In the genomic region with DNA sequence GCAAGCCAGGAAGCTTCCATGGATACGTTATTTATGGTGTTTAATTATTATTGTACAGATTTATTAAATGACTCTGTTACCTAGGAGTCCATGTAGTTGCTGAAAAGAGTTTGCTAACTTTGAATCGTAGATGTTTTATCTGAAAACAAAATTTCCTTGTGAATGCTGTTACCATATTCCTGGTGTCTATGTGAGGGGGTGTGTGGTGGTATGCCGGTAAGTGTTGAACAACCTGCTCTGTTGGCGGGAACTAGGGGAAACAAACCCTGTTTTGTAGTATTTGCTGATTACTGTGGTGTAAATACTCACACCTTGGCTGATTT, we compare ENCODE assay signal across 37 cellular contexts.
"Had no signal": no experiment of that assay in that cellular context is flagged by ENCODE, and none has a peak within 500 bp of the region (broad histone marks: within the 10 kb centered on the region; RNA-seq: fewer than 3 reads in every experiment).

No MANE protein-coding gene starts in this region.

- H3K36me3 ChIP-seq: adrenal gland, brain microvascular endothelial cell, breast epithelium had no signal

- H3K9me3 Mint-ChIP-seq: activated B cell treated with CpG ODN at 0.5 μM for 24 hours; activated CD4-positive, alpha-beta memory T cell treated with anti-CD3 and anti-CD28 coated beads for 36 hours; activated CD4-positive, alpha-beta T cell treated with anti-CD3 and anti-CD28 coated beads, Interleukin-2, amount 10 ng/mL, durations not matched to agents 24 days and 14 days; activated CD8-positive, alpha-beta T cell treated with anti-CD3 and anti-CD28 coated beads for 36 hours; activated naive CD4-positive, alpha-beta T cell treated with anti-CD3 and anti-CD28 coated beads for 36 hours; activated naive CD4-positive, alpha-beta T cell treated with anti-CD3 and anti-CD28 coated beads, Interleukin-2, amount 50 U/mL, for 72 hours; activated naive CD8-positive, alpha-beta T cell treated with anti-CD3 and anti-CD28 coated beads for 36 hours; activated T-cell treated with anti-CD3 and anti-CD28 coated beads, Interleukin-2, amount 50 U/mL, for 4 hours; activated T-cell treated with anti-CD3 and anti-CD28 coated beads, Interleukin-2, amount 50 U/mL, for 72 hours; activated T-helper 1 cell treated with anti-CD3 and anti-CD28 coated beads, Interleukin-12 subunit alpha, Interleukin-12 subunit beta, Interleukin-2, Interleukin-4 antibody, amounts not matched to agents 30 ng/mL and 10 ng/mL and 1 ng/mL, durations not matched to agents 14 hours and 24 hours and 36 hours; activated T-helper 17 cell treated with anti-CD3 and anti-CD28 coated beads, Interleukin-2, amount 50 U/mL, for 72 hours; T-helper 1 cell treated with Interleukin-12 subunit alpha and Interleukin-12 subunit beta and Interleukin-4 antibody, amounts not matched to agents 30 μg/mL and 1 μg/mL, for 36 hours; T-helper 2 cell treated with Interferon-gamma antibody and Interleukin-4, amounts not matched to agents 5 μg/mL and 100 μg/mL, for 36 hours had no signal

- H3K9me3 ChIP-seq: adrenal gland, body of pancreas, breast epithelium had no signal

- H3K27me3 Mint-ChIP-seq: activated B cell treated with CpG ODN at 0.5 μM for 24 hours; activated CD4-positive, alpha-beta memory T cell treated with anti-CD3 and anti-CD28 coated beads for 36 hours; activated CD4-positive, alpha-beta T cell treated with anti-CD3 and anti-CD28 coated beads, Interleukin-2, amount 10 ng/mL, durations not matched to agents 24 days and 14 days; activated CD8-positive, alpha-beta T cell treated with anti-CD3 and anti-CD28 coated beads for 36 hours; activated naive CD8-positive, alpha-beta T cell treated with anti-CD3 and anti-CD28 coated beads for 36 hours; activated T-helper 17 cell treated with anti-CD3 and anti-CD28 coated beads, Interleukin-2, amount 50 U/mL, for 72 hours had no signal

- H3K27me3 ChIP-seq: adrenal gland, body of pancreas, brain microvascular endothelial cell, breast epithelium had no signal

- H3K4me1 ChIP-seq: adrenal gland, body of pancreas, breast epithelium had no signal

- FAIRE-seq: astrocyte, TTC549 had no signal

- H3K4me3 Mint-ChIP-seq: activated B cell treated with CpG ODN at 0.5 μM for 24 hours; activated CD4-positive, alpha-beta memory T cell treated with anti-CD3 and anti-CD28 coated beads for 36 hours; activated CD4-positive, alpha-beta T cell treated with anti-CD3 and anti-CD28 coated beads, Interleukin-2, amount 10 ng/mL, durations not matched to agents 24 days and 14 days; activated CD8-positive, alpha-beta T cell treated with anti-CD3 and anti-CD28 coated beads for 36 hours; activated naive CD4-positive, alpha-beta T cell treated with anti-CD3 and anti-CD28 coated beads for 36 hours; activated naive CD8-positive, alpha-beta T cell treated with anti-CD3 and anti-CD28 coated beads for 36 hours; activated T-cell treated with anti-CD3 and anti-CD28 coated beads, Interleukin-2, amount 50 U/mL, for 4 hours; activated T-cell treated with anti-CD3 and anti-CD28 coated beads, Interleukin-2, amount 50 U/mL, for 72 hours; activated T-helper 1 cell treated with anti-CD3 and anti-CD28 coated beads, Interleukin-12 subunit alpha, Interleukin-12 subunit beta, Interleukin-2, Interleukin-4 antibody, amounts not matched to agents 30 ng/mL and 10 ng/mL and 1 ng/mL, durations not matched to agents 14 hours and 24 hours and 36 hours; activated T-helper 17 cell treated with anti-CD3 and anti-CD28 coated beads, Interleukin-2, amount 50 U/mL, for 72 hours; T-helper 1 cell treated with Interleukin-12 subunit alpha and Interleukin-12 subunit beta and Interleukin-4 antibody, amounts not matched to agents 30 μg/mL and 1 μg/mL, for 36 hours; T-helper 2 cell treated with Interferon-gamma antibody and Interleukin-4, amounts not matched to agents 5 μg/mL and 100 μg/mL, for 36 hours had no signal

- H3K4me3 ChIP-seq: adrenal gland, body of pancreas, breast epithelium had no signal

- H3K27ac Mint-ChIP-seq: activated B cell treated with CpG ODN at 0.5 μM for 24 hours; activated CD4-positive, alpha-beta memory T cell treated with anti-CD3 and anti-CD28 coated beads for 36 hours; activated CD4-positive, alpha-beta T cell treated with anti-CD3 and anti-CD28 coated beads, Interleukin-2, amount 10 ng/mL, durations not matched to agents 24 days and 14 days; activated CD8-positive, alpha-beta T cell treated with anti-CD3 and anti-CD28 coated beads for 36 hours; activated naive CD4-positive, alpha-beta T cell treated with anti-CD3 and anti-CD28 coated beads for 36 hours; activated naive CD4-positive, alpha-beta T cell treated with anti-CD3 and anti-CD28 coated beads, Interleukin-2, amount 50 U/mL, for 72 hours; activated naive CD8-positive, alpha-beta T cell treated with anti-CD3 and anti-CD28 coated beads for 36 hours; activated T-cell treated with anti-CD3 and anti-CD28 coated beads, Interleukin-2, amount 50 U/mL, for 72 hours; activated T-helper 1 cell treated with anti-CD3 and anti-CD28 coated beads, Interleukin-12 subunit alpha, Interleukin-12 subunit beta, Interleukin-2, Interleukin-4 antibody, amounts not matched to agents 30 ng/mL and 10 ng/mL and 1 ng/mL, durations not matched to agents 14 hours and 24 hours and 36 hours; activated T-helper 17 cell treated with anti-CD3 and anti-CD28 coated beads, Interleukin-2, amount 50 U/mL, for 72 hours; T-helper 1 cell treated with Interleukin-12 subunit alpha and Interleukin-12 subunit beta and Interleukin-4 antibody, amounts not matched to agents 30 μg/mL and 1 μg/mL, for 36 hours; T-helper 2 cell treated with Interferon-gamma antibody and Interleukin-4, amounts not matched to agents 5 μg/mL and 100 μg/mL, for 36 hours had no signal

- DNase-seq: activated B cell treated with CpG ODN at 0.5 μM for 24 hours; activated CD4-positive, alpha-beta memory T cell treated with anti-CD3 and anti-CD28 coated beads for 36 hours; activated CD4-positive, alpha-beta T cell treated with anti-CD3 and anti-CD28 coated beads for 4 hours; activated CD4-positive, alpha-beta T cell treated with anti-CD3 and anti-CD28 coated beads, Interleukin-2, amount 10 ng/mL, durations not matched to agents 24 days and 14 days; activated CD4-positive, alpha-beta T cell treated with anti-CD3 and anti-CD28 coated beads, Interleukin-2, amount 50 U/mL, for 1 hour; activated CD4-positive, alpha-beta T cell treated with anti-CD3 and anti-CD28 coated beads, Interleukin-2, amount 50 U/mL, for 4 hours; activated CD4-positive, CD25-positive, alpha-beta regulatory T cell treated with anti-CD3 and anti-CD28 coated beads, Interleukin-2, amount 50 U/mL, for 72 hours; activated CD8-positive, alpha-beta memory T cell treated with anti-CD3 and anti-CD28 coated beads, Interleukin-2, amount 50 U/mL, for 4 hours; activated CD8-positive, alpha-beta T cell treated with anti-CD3 and anti-CD28 coated beads for 36 hours; activated effector memory CD4-positive, alpha-beta T cell treated with anti-CD3 and anti-CD28 coated beads, Interleukin-2, amount 50 U/mL, for 16 hours; activated gamma-delta T cell treated with Interleukin-2 at 50 U/mL for 16 hours; activated naive CD4-positive, alpha-beta T cell; activated naive CD4-positive, alpha-beta T cell treated with anti-CD3 and anti-CD28 coated beads for 36 hours; activated naive CD4-positive, alpha-beta T cell treated with anti-CD3 and anti-CD28 coated beads, Interleukin-2, amount 50 U/mL, for 16 hours; activated naive CD8-positive, alpha-beta T cell treated with anti-CD3 and anti-CD28 coated beads for 36 hours; activated T-cell treated with anti-CD3 and anti-CD28 coated beads for 4 hours; activated T-cell treated with anti-CD3 and anti-CD28 coated beads, Interleukin-2, amount 50 U/mL, for 1 hour; activated T-cell treated with anti-CD3 and anti-CD28 coated beads, Interleukin-2, amount 50 U/mL, for 4 hours; activated T-cell treated with anti-CD3 and anti-CD28 coated beads, Interleukin-2, amount 50 U/mL, for 72 hours; adrenal gland; amniotic stem cell; aorta; body of pancreas; brain microvascular endothelial cell; central memory CD4-positive, alpha-beta T cell; T-helper 1 cell; T-helper 2 cell; T-helper 9 cell had no signal

- ATAC-seq: activated CD8-positive, alpha-beta T cell treated with anti-CD3 and anti-CD28 coated beads for 36 hours; activated naive CD4-positive, alpha-beta T cell treated with anti-CD3 and anti-CD28 coated beads, Interleukin-2, amount 50 U/mL, for 72 hours; activated T-cell treated with anti-CD3 and anti-CD28 coated beads, Interleukin-2, amount 50 U/mL, for 4 hours; activated T-cell treated with anti-CD3 and anti-CD28 coated beads, Interleukin-2, amount 50 U/mL, for 72 hours; activated T-helper 17 cell treated with anti-CD3 and anti-CD28 coated beads, Interleukin-2, amount 50 U/mL, for 72 hours; body of pancreas had no signal

- H3K36me3 Mint-ChIP-seq: activated CD4-positive, alpha-beta memory T cell treated with anti-CD3 and anti-CD28 coated beads for 36 hours; activated naive CD4-positive, alpha-beta T cell treated with anti-CD3 and anti-CD28 coated beads, Interleukin-2, amount 50 U/mL, for 72 hours; activated naive CD8-positive, alpha-beta T cell treated with anti-CD3 and anti-CD28 coated beads for 36 hours had no signal

- H3K27ac ChIP-seq: adrenal gland, body of pancreas, brain microvascular endothelial cell, breast epithelium, VCaP had no signal

- H3K4me1 Mint-ChIP-seq: activated B cell treated with CpG ODN at 0.5 μM for 24 hours; activated CD4-positive, alpha-beta T cell treated with anti-CD3 and anti-CD28 coated beads, Interleukin-2, amount 10 ng/mL, durations not matched to agents 24 days and 14 days; activated T-helper 17 cell treated with anti-CD3 and anti-CD28 coated beads, Interleukin-2, amount 50 U/mL, for 72 hours had no signal
